In genomic region chr22:21009638-21010425, GRCh38 we compare ENCODE assay signal across 1 cellular context.
TF ChIP-seq lines count a peak whose summit lies in the region.

No MANE protein-coding gene starts in this region.

TF ChIP-seq in HepG2, 621 proteins besides CTCF, POLR2A, EP300 and RAD21 (continued from another document and continues in another):
- TF ChIP-seq TEF (CRISPR knock-in tag; IDR thresholded peaks at IDR 0.05) = peak; percentile 31; the same call in 1 of the 2 replicates
- peak; percentile 48; the same call in 1 of the 2 replicates for TF ChIP-seq FOXC1 (CRISPR knock-in tag; IDR thresholded peaks at IDR 0.05; ENCODE audit: borderline replicate concordance)
- TF ChIP-seq ZNF460 (CRISPR knock-in tag; IDR thresholded peaks at IDR 0.05; ENCODE audit: borderline replicate concordance) = no peak
- no peak; the same call in 1 of the 2 replicates for TF ChIP-seq REL (CRISPR knock-in tag; conservative IDR thresholded peaks at IDR 0.05)
- TF ChIP-seq CBX2 (IDR thresholded peaks at IDR 0.05; ENCODE audit: low read depth, low read length) = no peak
- no peak for TF ChIP-seq CBX2 (CRISPR knock-in tag; IDR thresholded peaks at IDR 0.05; ENCODE audit: low read depth)
- TF ChIP-seq SP2 (CRISPR knock-in tag; IDR thresholded peaks at IDR 0.05) = no peak
- peak in 1 of 2 experiments; percentile 96; a peak in 2 of 4 replicates for TF ChIP-seq KLF16 (CRISPR knock-in tag; IDR thresholded peaks at IDR 0.05)
- peak; percentile 67; the same call in 1 of the 2 replicates for TF ChIP-seq CCDC6 (CRISPR knock-in tag; IDR thresholded peaks at IDR 0.05)
- TF ChIP-seq ZNF639 (CRISPR knock-in tag; conservative IDR thresholded peaks at IDR 0.05) = 0 out of 2 replicates have a peak, but pooled peaks have one; percentile 72
- peak; percentile 87 for TF ChIP-seq RXRB (CRISPR knock-in tag; IDR thresholded peaks at IDR 0.05; ENCODE audit: borderline replicate concordance)
- no peak for TF ChIP-seq ZC3H4 (CRISPR knock-in tag; IDR thresholded peaks at IDR 0.05; ENCODE audit: borderline replicate concordance)
- TF ChIP-seq ZNF660 (CRISPR knock-in tag; IDR thresholded peaks at IDR 0.05; ENCODE audit: borderline replicate concordance, low read depth) = no peak
- 0 out of 2 replicates have a peak, but pooled peaks have one; percentile 59 for TF ChIP-seq ZNF329 (CRISPR knock-in tag; IDR thresholded peaks at IDR 0.05; ENCODE audit: low read depth)
- TF ChIP-seq CENPX (CRISPR knock-in tag; IDR thresholded peaks at IDR 0.05) = no peak
- no peak for TF ChIP-seq ZBTB10 (CRISPR knock-in tag; IDR thresholded peaks at IDR 0.05; ENCODE audit: borderline replicate concordance)
- no peak for TF ChIP-seq DBP (CRISPR knock-in tag; IDR thresholded peaks at IDR 0.05; ENCODE audit: not compliant biosample characterization)
- no peak for TF ChIP-seq TOPORS (CRISPR knock-in tag; IDR thresholded peaks at IDR 0.05)
- no peak for TF ChIP-seq ZNF615 (CRISPR knock-in tag; IDR thresholded peaks at IDR 0.05; ENCODE audit: borderline replicate concordance)
- 0 out of 2 replicates have a peak, but pooled peaks have one; percentile 30 for TF ChIP-seq ZFP1 (CRISPR knock-in tag; IDR thresholded peaks at IDR 0.05)
- TF ChIP-seq NR2F6 (IDR thresholded peaks at IDR 0.05) = no peak
- TF ChIP-seq NR2F6 (CRISPR knock-in tag; IDR thresholded peaks at IDR 0.05) = 0 out of 2 replicates have a peak, but pooled peaks have one; percentile 58
- no peak for TF ChIP-seq DPF2 (CRISPR knock-in tag; IDR thresholded peaks at IDR 0.05; ENCODE audit: borderline replicate concordance, low read depth)
- TF ChIP-seq MTF2 (CRISPR knock-in tag; IDR thresholded peaks at IDR 0.05; ENCODE audit: borderline replicate concordance) = no peak
- TF ChIP-seq NKX3-1 (CRISPR knock-in tag; IDR thresholded peaks at IDR 0.05) = peak; percentile 87; the same call in 1 of the 2 replicates
- TF ChIP-seq KLF12 (CRISPR knock-in tag; IDR thresholded peaks at IDR 0.05; ENCODE audit: borderline replicate concordance) = 0 out of 2 replicates have a peak, but pooled peaks have one; percentile 72
- no peak for TF ChIP-seq ZNF775 (CRISPR knock-in tag; IDR thresholded peaks at IDR 0.05; ENCODE audit: borderline replicate concordance)
- no peak for TF ChIP-seq TBP (CRISPR knock-in tag; IDR thresholded peaks at IDR 0.05)
- TF ChIP-seq ZNF235 (CRISPR knock-in tag; IDR thresholded peaks at IDR 0.05; ENCODE audit: borderline replicate concordance) = no peak
- no peak for TF ChIP-seq TARDBP (CRISPR knock-in tag; IDR thresholded peaks at IDR 0.05)
- TF ChIP-seq ZNF10 (CRISPR knock-in tag; IDR thresholded peaks at IDR 0.05; ENCODE audit: borderline replicate concordance, low read depth) = no peak
- TF ChIP-seq AGO1 (IDR thresholded peaks at IDR 0.05; ENCODE audit: low read depth, low read length, poor library complexity, severe bottlenecking) = no peak
- no peak for TF ChIP-seq ZNF367 (CRISPR knock-in tag; IDR thresholded peaks at IDR 0.05; ENCODE audit: borderline replicate concordance)
- TF ChIP-seq ZNF784 (CRISPR knock-in tag; IDR thresholded peaks at IDR 0.05; ENCODE audit: borderline replicate concordance) = no peak
- TF ChIP-seq ZSCAN12 (CRISPR knock-in tag; IDR thresholded peaks at IDR 0.05) = peak; percentile 93
- no peak for TF ChIP-seq NFIC (IDR thresholded peaks at IDR 0.05; ENCODE audit: low read length)
- no peak for TF ChIP-seq ZFP90 (CRISPR knock-in tag; IDR thresholded peaks at IDR 0.05; ENCODE audit: borderline replicate concordance)
- TF ChIP-seq RBAK (CRISPR knock-in tag; IDR thresholded peaks at IDR 0.05) = no peak
- no peak for TF ChIP-seq MTA1 (CRISPR knock-in tag; IDR thresholded peaks at IDR 0.05; ENCODE audit: borderline replicate concordance)
- no peak for TF ChIP-seq ZFP62 (CRISPR knock-in tag; IDR thresholded peaks at IDR 0.05)
- TF ChIP-seq E2F2 (CRISPR knock-in tag; IDR thresholded peaks at IDR 0.05; ENCODE audit: borderline replicate concordance) = no peak
- peak; percentile 62; the same call in 1 of the 2 replicates for TF ChIP-seq ZNF614 (CRISPR knock-in tag; IDR thresholded peaks at IDR 0.05; ENCODE audit: borderline replicate concordance)
- no peak for TF ChIP-seq TBL1XR1 (IDR thresholded peaks at IDR 0.05; ENCODE audit: borderline replicate concordance, low read length, partially characterized antibody)
- TF ChIP-seq ZNF800 (CRISPR knock-in tag; IDR thresholded peaks at IDR 0.05) = peak; percentile 65; the same call in 1 of the 2 replicates
- no peak for TF ChIP-seq ZNF883 (CRISPR knock-in tag; IDR thresholded peaks at IDR 0.05; ENCODE audit: not compliant biosample characterization)
- TF ChIP-seq ZFP41 (CRISPR knock-in tag; IDR thresholded peaks at IDR 0.05; ENCODE audit: borderline replicate concordance) = no peak
- peak; percentile 78; the same call in 1 of the 2 replicates for TF ChIP-seq IKZF5 (CRISPR knock-in tag; IDR thresholded peaks at IDR 0.05)
- no peak for TF ChIP-seq NRL (CRISPR knock-in tag; IDR thresholded peaks at IDR 0.05; ENCODE audit: borderline replicate concordance)
- 0 out of 2 replicates have a peak, but pooled peaks have one; percentile 81 for TF ChIP-seq PRDM4 (CRISPR knock-in tag; IDR thresholded peaks at IDR 0.05; ENCODE audit: borderline replicate concordance)
- no peak for TF ChIP-seq MAFK (conservative IDR thresholded peaks at IDR 0.05 in 1 of 2, IDR thresholded peaks at IDR 0.05 in 1 of 2; ENCODE audit: low read length in 2 of 2)
- no peak; the same call in 1 of the 2 replicates for TF ChIP-seq NFYC (CRISPR knock-in tag; IDR thresholded peaks at IDR 0.05)
- peak; percentile 69 for TF ChIP-seq HIC2 (CRISPR knock-in tag; IDR thresholded peaks at IDR 0.05; ENCODE audit: low read depth)
- TF ChIP-seq SMC3 (IDR thresholded peaks at IDR 0.05; ENCODE audit: low read length) = no peak
- no peak for TF ChIP-seq TP53 (CRISPR knock-in tag; conservative IDR thresholded peaks at IDR 0.05)
- no peak for TF ChIP-seq ZNF180 (CRISPR knock-in tag; IDR thresholded peaks at IDR 0.05; ENCODE audit: borderline replicate concordance, low read depth)
- no peak for TF ChIP-seq U2AF1 (optimal IDR thresholded peaks at IDR 0.05; ENCODE audit: low read depth, low read length)
